In genomic region chr1:119298687-119299086, GRCh38 we compare ENCODE assay signal across 11 cellular contexts.
DNase-seq lines count a peak whose midpoint lies in the region; ATAC-seq and TF ChIP-seq lines count a peak whose summit lies in the region.
"Had no signal": no experiment of that assay in that cellular context is flagged by ENCODE, and none has a peak within 500 bp of the region (broad histone marks: within the 10 kb centered on the region; RNA-seq: fewer than 3 reads in every experiment).

No MANE protein-coding gene starts in this region.

- no peak for TF ChIP-seq CTCF in fibroblast of the aortic adventitia (IDR thresholded peaks at IDR 0.05; ENCODE audit: insufficient read depth, low read length)

- H3K4me3 ChIP-seq in fibroblast of the aortic adventitia (ENCODE audit: low read depth, low read length): no peak overlapping the region
- H3K4me3 ChIP-seq: BLaER1 treated with 17β-estradiol and CSF1 and Interleukin-3, amounts not matched to agents 10 nM and 100 nM had no signal

- DNase-seq in COLO829 (ENCODE audit: low spot score): peak; percentile 29
- peak; percentile 57 for DNase-seq in H4 (ENCODE audit: low spot score)
- DNase-seq in NCI-H345 treated with DMSO at 0.1 percent for 48 hours (lab: John Stamatoyannopoulos, UW; ENCODE audit: unreplicated experiment): peak; percentile 13
- DNase-seq in fibroblast of the aortic adventitia (ENCODE audit: low read depth): peak; percentile 68
- no peak for DNase-seq in NCI-H748 treated with DMSO at 0.1 percent for 48 hours (lab: John Stamatoyannopoulos, UW)
- DNase-seq in GOT3 (lab: John Stamatoyannopoulos, UW): no peak
- DNase-seq: amygdala, Right ventricle myocardium superior had no signal

- no peak for ATAC-seq in HG02763 (IDR thresholded peaks at IDR 0.05; ENCODE audit: unreplicated experiment)
- no peak for ATAC-seq in GM21528 (IDR thresholded peaks at IDR 0.05; ENCODE audit: low FRiP score, unreplicated experiment)

Comparison
In these comparisons a context has a peak if more than half of its experiments do, and no peak if none do; other contexts are left out.
1. DNase-seq: peak in COLO829 (single experiment), H4 (single experiment), NCI-H345 treated with DMSO at 0.1 percent for 48 hours (single experiment) and fibroblast of the aortic adventitia (single experiment); none in NCI-H748 treated with DMSO at 0.1 percent for 48 hours (single experiment) and GOT3 (single experiment).